23 cellular contexts compared by ENCODE assay signal in the genomic region with DNA sequence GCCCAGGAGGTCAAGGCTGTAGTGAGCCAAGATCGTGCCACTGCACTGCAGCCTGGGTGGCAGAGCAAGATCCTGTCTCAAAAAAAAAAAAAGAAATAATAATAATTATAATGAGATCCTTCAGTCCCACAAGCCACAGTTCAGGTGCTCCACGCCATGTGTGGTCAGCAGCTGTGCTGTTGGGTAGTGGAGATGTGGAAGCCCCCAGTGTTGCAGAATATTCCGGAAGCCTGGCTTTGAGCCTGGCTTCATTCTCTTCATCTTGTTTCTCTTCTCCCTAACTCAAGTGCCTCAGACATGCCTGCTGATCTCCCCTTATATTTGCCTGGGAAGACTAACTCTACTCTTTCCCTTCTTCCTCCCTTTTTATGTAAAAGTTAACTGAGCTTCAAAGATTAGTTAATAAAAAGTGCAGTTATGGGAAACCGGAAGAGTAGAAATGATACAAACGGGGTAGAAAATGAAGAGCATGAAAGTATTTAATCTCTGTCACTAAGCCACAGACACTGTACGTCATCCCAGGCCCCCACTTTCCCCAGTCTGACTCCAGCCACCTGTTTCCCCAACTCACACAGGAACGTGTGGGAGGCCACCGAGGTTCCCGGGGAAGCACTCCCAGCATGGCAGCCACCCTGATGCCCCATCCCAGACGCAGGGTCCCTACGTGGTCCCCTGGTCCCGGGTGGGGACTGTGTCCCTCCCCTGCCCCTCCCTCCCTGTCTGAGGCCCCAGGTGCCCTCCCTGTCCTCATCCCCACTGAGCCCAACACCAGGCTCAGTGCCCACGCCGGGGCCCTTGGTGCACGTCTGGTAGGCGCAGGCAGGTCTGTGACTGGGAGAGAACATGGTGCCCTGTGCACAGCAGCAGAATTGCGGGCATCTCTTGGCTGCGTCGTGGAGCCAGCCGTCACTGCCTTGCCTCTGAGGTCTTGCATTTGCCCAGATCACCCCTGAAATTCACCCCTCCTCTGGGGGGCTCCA. TPM values are rescaled to one million over a fixed set of nuclear protein-coding genes. Genes with fewer than 3 reads are reported as not detected.
DNase-seq lines count a peak whose midpoint lies in the region; ATAC-seq and TF ChIP-seq lines count a peak whose summit lies in the region.
"Had no signal": no experiment of that assay in that cellular context is flagged by ENCODE, and none has a peak within 500 bp of the region (broad histone marks: within the 10 kb centered on the region; RNA-seq: fewer than 3 reads in every experiment).

No MANE protein-coding gene starts in this region.

- H3K27ac ChIP-seq in Panc1 (ENCODE audit: low read length) (no peak overlapping the region), neuronal stem cell (replicated peaks; ENCODE audit: low read length) (no peak overlapping the region), body of pancreas (no peak overlapping the region)
- H3K27ac ChIP-seq: 22Rv1, C4-2B had no signal

- H3K4ac ChIP-seq in neuronal stem cell (ENCODE audit: low read length), result no peak overlapping the region

- no TSS peak for BruUV-seq in Panc1 (replicated peaks; lab: Mats Ljungman, UMichigan)

- H3K4me3 Mint-ChIP-seq in activated CD8-positive, alpha-beta T cell treated with anti-CD3 and anti-CD28 coated beads for 36 hours, result no peak overlapping the region
- H3K4me3 Mint-ChIP-seq in activated CD8-positive, alpha-beta T cell treated with anti-CD3 and anti-CD28 coated beads, Interleukin-2, amount 10 ng/mL, durations not matched to agents 7 days and 5 days, result no peak overlapping the region

- no peak overlapping the region for H2BK120ac ChIP-seq in neuronal stem cell (ENCODE audit: low read depth, low read length)

- H3K23ac ChIP-seq in neuronal stem cell (ENCODE audit: low read depth, low read length, poor library complexity), result no peak overlapping the region

- no peak overlapping the region for H3K9ac ChIP-seq in neuronal stem cell (ENCODE audit: low read depth, low read length, poor library complexity)

- ATAC-seq in activated CD8-positive, alpha-beta T cell treated with anti-CD3 and anti-CD28 coated beads for 36 hours, result no peak
- no peak for ATAC-seq in activated CD8-positive, alpha-beta T cell treated with anti-CD3 and anti-CD28 coated beads, Interleukin-2, amount 10 ng/mL, durations not matched to agents 7 days and 5 days
- ATAC-seq in Panc1 (0 out of 2 replicates have a peak, but pooled peaks have one; percentile 23), esophagus mucosa (peak; percentile 16), GM21786 (IDR thresholded peaks at IDR 0.05; ENCODE audit: unreplicated experiment) (no peak), body of pancreas (no peak)
- ATAC-seq: HCT116 had no signal

- H2BK5ac ChIP-seq in neuronal stem cell (ENCODE audit: low read length), result peak overlapping the region; percentile 13

- CTCF ChIA-PET in activated CD8-positive, alpha-beta T cell treated with anti-CD3 and anti-CD28 coated beads for 36 hours (lab: Charles Lee), result no interaction called here
- CTCF ChIA-PET in activated CD8-positive, alpha-beta T cell treated with anti-CD3 and anti-CD28 coated beads, Interleukin-2, amount 10 ng/mL, durations not matched to agents 7 days and 5 days (lab: Charles Lee), result no interaction called here
- CTCF ChIA-PET in Panc1 (lab: Charles Lee), result interaction anchor here (0.9 kb wide), 1 partner anchor 65 kb away, joined by 5 read pairs; no protein-coding TSS in a partner anchor

- H4K8ac ChIP-seq in neuronal stem cell (ENCODE audit: low read depth, low read length), result no peak overlapping the region

- DNase-seq in activated CD8-positive, alpha-beta T cell treated with anti-CD3 and anti-CD28 coated beads for 36 hours, result no peak
- DNase-seq in activated CD8-positive, alpha-beta T cell treated with anti-CD3 and anti-CD28 coated beads, Interleukin-2, amount 10 ng/mL, durations not matched to agents 7 days and 5 days, result no peak
- no peak for DNase-seq in Panc1 (ENCODE audit: low read depth, low spot score)
- DNase-seq in neuronal stem cell (ENCODE audit: low spot score), result no peak
- DNase-seq in dermis blood vessel endothelial cell, result no peak
- DNase-seq in body of pancreas, result no peak
- DNase-seq: AML-193, DMS79 treated with DMSO at 0.1 percent for 48 hours, GOT3, KG1, MV-4-11, NCI-H1417, NCI-H187 treated with DMSO at 0.1 percent for 48 hours, NCI-H2227 treated with DMSO at 0.1 percent for 48 hours, NCI-H510A treated with DMSO at 0.1 percent for 48 hours, NCI-H774, OCI-M1, RPMI8226 had no signal

- H3K36me3 Mint-ChIP-seq in activated CD8-positive, alpha-beta T cell treated with anti-CD3 and anti-CD28 coated beads for 36 hours (ENCODE audit: low read depth), result peaks cover 15% of the 10 kb centered on the region
- peaks cover 20% of the 10 kb centered on the region for H3K36me3 Mint-ChIP-seq in activated CD8-positive, alpha-beta T cell treated with anti-CD3 and anti-CD28 coated beads, Interleukin-2, amount 10 ng/mL, durations not matched to agents 7 days and 5 days (ENCODE audit: low read depth)

- H3K18ac ChIP-seq in neuronal stem cell (ENCODE audit: low read length), result no peak overlapping the region

- no peak overlapping the region for H2BK15ac ChIP-seq in neuronal stem cell (ENCODE audit: low read length)

- no peaks in the 10 kb centered on the region for H3K9me3 Mint-ChIP-seq in activated CD8-positive, alpha-beta T cell treated with anti-CD3 and anti-CD28 coated beads for 36 hours
- H3K9me3 Mint-ChIP-seq in activated CD8-positive, alpha-beta T cell treated with anti-CD3 and anti-CD28 coated beads, Interleukin-2, amount 10 ng/mL, durations not matched to agents 7 days and 5 days (ENCODE audit: insufficient read depth), result no peaks in the 10 kb centered on the region

- no peaks in the 10 kb centered on the region for H3K9me3 ChIP-seq in Panc1 (ENCODE audit: control insufficient read depth, insufficient read depth, low read depth, low read length)
- H3K9me3 ChIP-seq in neuronal stem cell (replicated peaks in 1 of 2; ENCODE audit: control insufficient read depth in 2 of 2, insufficient read depth in 1 of 2, low read depth in 1 of 2, low read length in 2 of 2), result peaks cover 0 to 5% of the 10 kb centered on the region in 2 donors
- H3K9me3 ChIP-seq in body of pancreas, result no peaks in the 10 kb centered on the region

- no peak for TF ChIP-seq POLR2A in body of pancreas (IDR thresholded peaks at IDR 0.05)

- H3K4me1 ChIP-seq in Panc1 (ENCODE audit: control insufficient read depth, insufficient read depth, low read length), result peaks cover 7% of the 10 kb centered on the region; the same call in 1 of the 2 replicates
- H3K4me1 ChIP-seq in neuronal stem cell (ENCODE audit: control insufficient read depth in 2 of 2, insufficient read depth in 1 of 2, low read depth in 1 of 2, low read length in 2 of 2), result peaks cover 0 to 1% of the 10 kb centered on the region in 2 donors
- H3K4me1 ChIP-seq in body of pancreas, result no peaks in the 10 kb centered on the region

- H3K4me1 Mint-ChIP-seq in activated CD8-positive, alpha-beta T cell treated with anti-CD3 and anti-CD28 coated beads for 36 hours (ENCODE audit: low read depth), result peaks cover 4% of the 10 kb centered on the region
- no peaks in the 10 kb centered on the region for H3K4me1 Mint-ChIP-seq in activated CD8-positive, alpha-beta T cell treated with anti-CD3 and anti-CD28 coated beads, Interleukin-2, amount 10 ng/mL, durations not matched to agents 7 days and 5 days (ENCODE audit: low read depth)

- intact Hi-C loops in activated CD8-positive, alpha-beta T cell treated with anti-CD3 and anti-CD28 coated beads for 36 hours (cut with micrococcal nuclease), result no loop called here
- intact Hi-C loops in Panc1 (cut with micrococcal nuclease; ENCODE audit: unreplicated experiment), result no loop called here
- intact Hi-C loops in body of pancreas (cut with DNase I), result no loop called here

- H3K36me3 ChIP-seq in Panc1 (ENCODE audit: control insufficient read depth, insufficient read depth, low read length) (no peaks in the 10 kb centered on the region; the same call in 1 of the 2 replicates), neuronal stem cell (replicated peaks in 1 of 2; ENCODE audit: control insufficient read depth in 2 of 2, insufficient read depth in 2 of 2, low read length in 2 of 2) (peaks cover 27 to 66% of the 10 kb centered on the region in 2 donors), body of pancreas (replicated peaks in 1 of 2; ENCODE audit: insufficient read depth in 1 of 2, low read depth in 2 of 2) (peaks cover 0 to 12% of the 10 kb centered on the region in 2 donors)

- no peak for TF ChIP-seq CTCF in activated CD8-positive, alpha-beta T cell treated with anti-CD3 and anti-CD28 coated beads for 36 hours (IDR thresholded peaks at IDR 0.05)
- no peak for TF ChIP-seq CTCF in Panc1 (IDR thresholded peaks at IDR 0.05)
- no peak for TF ChIP-seq CTCF in body of pancreas (IDR thresholded peaks at IDR 0.05)

- POLR2A ChIA-PET in activated CD8-positive, alpha-beta T cell treated with anti-CD3 and anti-CD28 coated beads for 36 hours (lab: Charles Lee), result no interaction called here
- POLR2A ChIA-PET in activated CD8-positive, alpha-beta T cell treated with anti-CD3 and anti-CD28 coated beads, Interleukin-2, amount 10 ng/mL, durations not matched to agents 7 days and 5 days (lab: Charles Lee), result interaction anchor here (0.6 kb wide), 1 partner anchor 78 kb away, joined by 3 read pairs; no protein-coding TSS in a partner anchor
- POLR2A ChIA-PET in Panc1 (lab: Charles Lee), result no interaction called here

- no CpG with 5 or more reads among the region's 20 CpGs for WGBS in neuronal stem cell (ENCODE audit: extremely low coverage in 2 of 2, insufficient read length in 2 of 2, insufficient replicate concordance in 1 of 2), 2 donors
- WGBS in body of pancreas, 2 donors, result 92% methylated on average over 11 to 20 of the region's 20 CpGs

- H3K4me2 ChIP-seq in neuronal stem cell (ENCODE audit: insufficient read depth, low read length, poor library complexity, severe bottlenecking), result no peak overlapping the region

- peaks cover 32% of the 10 kb centered on the region for H3K79me1 ChIP-seq in neuronal stem cell (ENCODE audit: low read depth, low read length)

- no peak overlapping the region for H2AK5ac ChIP-seq in neuronal stem cell (ENCODE audit: low read depth, low read length)

- peak overlapping the region; percentile 21 for H3K27ac Mint-ChIP-seq in activated CD8-positive, alpha-beta T cell treated with anti-CD3 and anti-CD28 coated beads for 36 hours
- no peak overlapping the region for H3K27ac Mint-ChIP-seq in activated CD8-positive, alpha-beta T cell treated with anti-CD3 and anti-CD28 coated beads, Interleukin-2, amount 10 ng/mL, durations not matched to agents 7 days and 5 days

- H2AFZ ChIP-seq in neuronal stem cell (ENCODE audit: low read length), result no peak overlapping the region

- in situ Hi-C loops in Panc1 (cut with HindIII; ENCODE audit: low pct_unique_long_range_greater_than_20kb, low sequenced_read_pairs), result no loop called here

- H3K4me3 ChIP-seq in Panc1 (ENCODE audit: low read depth in 2 of 2, low read length in 2 of 2), result no peak overlapping the region
- no peak overlapping the region for H3K4me3 ChIP-seq in neuronal stem cell (ENCODE audit: low read length in 2 of 2)
- no peak overlapping the region for H3K4me3 ChIP-seq in body of pancreas

- no peaks in the 10 kb centered on the region for H3K27me3 Mint-ChIP-seq in activated CD8-positive, alpha-beta T cell treated with anti-CD3 and anti-CD28 coated beads for 36 hours
- no peaks in the 10 kb centered on the region for H3K27me3 Mint-ChIP-seq in activated CD8-positive, alpha-beta T cell treated with anti-CD3 and anti-CD28 coated beads, Interleukin-2, amount 10 ng/mL, durations not matched to agents 7 days and 5 days (ENCODE audit: low read depth)

- no peaks in the 10 kb centered on the region for H3K27me3 ChIP-seq in Panc1 (ENCODE audit: control insufficient read depth, insufficient read depth, low read length)
- H3K27me3 ChIP-seq in neuronal stem cell (ENCODE audit: control insufficient read depth in 3 of 3, insufficient read depth in 3 of 3, low read depth in 1 of 3, low read length in 3 of 3), result no peaks in the 10 kb centered on the region
- H3K27me3 ChIP-seq in body of pancreas, result no peaks in the 10 kb centered on the region

- H2BK12ac ChIP-seq in neuronal stem cell (ENCODE audit: low read length), result no peak overlapping the region

- H3K14ac ChIP-seq in neuronal stem cell (ENCODE audit: low read length), result no peak overlapping the region

- H4K91ac ChIP-seq in neuronal stem cell (ENCODE audit: low read depth, low read length, poor library complexity), result no peak overlapping the region

RNA-seq across cellular contexts. Expression of a gene that starts 24.0 kb away (rescaled TPM):
- total RNA-seq in activated CD8-positive, alpha-beta T cell treated with anti-CD3 and anti-CD28 coated beads for 36 hours, result 10 to 100 TPM; 23.9 to 25.6 TPM
- 10 to 100 TPM; 33.5 to 36.2 TPM for total RNA-seq in activated CD8-positive, alpha-beta T cell treated with anti-CD3 and anti-CD28 coated beads, Interleukin-2, amount 10 ng/mL, durations not matched to agents 7 days and 5 days
- total RNA-seq in Panc1 (2021; ENCODE audit: unreplicated experiment), result 44.6 TPM
- 65.6 TPM for polyA plus RNA-seq in Panc1 (2012; ENCODE audit: insufficient read length)
- 30.5 TPM for total RNA-seq in esophagus mucosa
- polyA plus RNA-seq in neuronal stem cell (2013, experiment 1 of 2), result 40.8 TPM
- polyA plus RNA-seq in neuronal stem cell (2013, experiment 2 of 2), result 42.5 TPM
- 64.3 and 104 TPM in 2 replicates for total RNA-seq in dermis blood vessel endothelial cell
- 10 to 100 TPM; 16.8 to 31.1 TPM for total RNA-seq in body of pancreas

RNA-seq across cellular contexts. Expression of a gene that starts 40.7 kb away (rescaled TPM):
- under 1 TPM in 1 of 2 experiments, not detected in 1; 0.23 TPM for total RNA-seq in activated CD8-positive, alpha-beta T cell treated with anti-CD3 and anti-CD28 coated beads for 36 hours
- under 1 TPM; 0.37 to 0.89 TPM for total RNA-seq in activated CD8-positive, alpha-beta T cell treated with anti-CD3 and anti-CD28 coated beads, Interleukin-2, amount 10 ng/mL, durations not matched to agents 7 days and 5 days
- total RNA-seq in Panc1 (2021; ENCODE audit: unreplicated experiment), result 0.62 TPM
- 0.59 TPM for polyA plus RNA-seq in Panc1 (2012; ENCODE audit: insufficient read length)
- 2.7 TPM for total RNA-seq in esophagus mucosa
- polyA plus RNA-seq in neuronal stem cell (2013, experiment 1 of 2), result 0.81 TPM
- 0.57 TPM for polyA plus RNA-seq in neuronal stem cell (2013, experiment 2 of 2)
- total RNA-seq in dermis blood vessel endothelial cell, result 9.9 and 10.6 TPM in 2 replicates
- 1 to 10 TPM; 8.0 to 8.2 TPM for total RNA-seq in body of pancreas

RNA-seq across cellular contexts. Expression of a gene that starts 55.3 kb away (rescaled TPM):
- 10 to 100 TPM; 14.7 to 17.8 TPM for total RNA-seq in activated CD8-positive, alpha-beta T cell treated with anti-CD3 and anti-CD28 coated beads for 36 hours
- total RNA-seq in activated CD8-positive, alpha-beta T cell treated with anti-CD3 and anti-CD28 coated beads, Interleukin-2, amount 10 ng/mL, durations not matched to agents 7 days and 5 days, result 10 to 100 TPM; 11.6 to 19.3 TPM
- 12.0 TPM for total RNA-seq in Panc1 (2021; ENCODE audit: unreplicated experiment)
- 14.5 TPM for polyA plus RNA-seq in Panc1 (2012; ENCODE audit: insufficient read length)
- 22.2 TPM for total RNA-seq in esophagus mucosa
- 4.1 TPM for polyA plus RNA-seq in neuronal stem cell (2013, experiment 1 of 2)
- polyA plus RNA-seq in neuronal stem cell (2013, experiment 2 of 2), result 3.9 TPM
- total RNA-seq in dermis blood vessel endothelial cell, result 7.3 and 13.6 TPM in 2 replicates
- 1 to 10 TPM; 3.0 to 6.0 TPM for total RNA-seq in body of pancreas

RNA-seq across cellular contexts. Expression of a gene that starts 55.5 kb away (rescaled TPM):
- total RNA-seq in activated CD8-positive, alpha-beta T cell treated with anti-CD3 and anti-CD28 coated beads for 36 hours, result 100 to 1,000 TPM; 221 to 234 TPM
- total RNA-seq in activated CD8-positive, alpha-beta T cell treated with anti-CD3 and anti-CD28 coated beads, Interleukin-2, amount 10 ng/mL, durations not matched to agents 7 days and 5 days, result 100 to 1,000 TPM; 243 to 267 TPM
- 257 TPM for total RNA-seq in Panc1 (2021; ENCODE audit: unreplicated experiment)
- polyA plus RNA-seq in Panc1 (2012; ENCODE audit: insufficient read length), result 535 TPM
- 344 TPM for total RNA-seq in esophagus mucosa
- 966 TPM for polyA plus RNA-seq in neuronal stem cell (2013, experiment 1 of 2)
- 911 TPM for polyA plus RNA-seq in neuronal stem cell (2013, experiment 2 of 2)
- total RNA-seq in dermis blood vessel endothelial cell, result 95.5 and 96.7 TPM in 2 replicates
- total RNA-seq in body of pancreas, result 10 to 100 TPM; 20.2 to 37.9 TPM

Comparison
In these comparisons a context has a peak if more than half of its experiments do, and no peak if none do; other contexts are left out.
1. ATAC-seq: peak in Panc1 (single experiment) and esophagus mucosa (single experiment); none in activated CD8-positive, alpha-beta T cell treated with anti-CD3 and anti-CD28 coated beads for 36 hours (single experiment), activated CD8-positive, alpha-beta T cell treated with anti-CD3 and anti-CD28 coated beads, Interleukin-2, amount 10 ng/mL, durations not matched to agents 7 days and 5 days (single experiment), GM21786 (single experiment) and body of pancreas (single experiment).